ENCODE assay signal across 26 cellular contexts in genomic region chr15:68979036-68979435, GRCh38. TPM values are rescaled to one million over a fixed set of nuclear protein-coding genes. Genes with fewer than 3 reads are reported as not detected.
"Had no signal": no experiment of that assay in that cellular context is flagged by ENCODE, and none has a peak within 500 bp of the region (broad histone marks: within the 10 kb centered on the region; RNA-seq: fewer than 3 reads in every experiment).

No MANE protein-coding gene starts in this region.

- H3K4me1 ChIP-seq: neural progenitor cell, psoas muscle, right lobe of liver, sigmoid colon, tibial nerve, upper lobe of right lung, vagina had no signal

- H3K9ac ChIP-seq: neural progenitor cell, parathyroid adenoma had no signal

- H3K27ac ChIP-seq: neural progenitor cell, ovary, parathyroid adenoma, psoas muscle, right lobe of liver, sigmoid colon, stomach, thoracic aorta, thyroid gland, tibial nerve, upper lobe of right lung, vagina had no signal

- H2AFZ ChIP-seq: neural progenitor cell, parathyroid adenoma had no signal

- H3K27me3 ChIP-seq: neural progenitor cell, ovary, right lobe of liver, sigmoid colon, thyroid gland, tibial nerve, upper lobe of right lung, vagina had no signal

- H3K36me3 ChIP-seq: neural progenitor cell, ovary, right lobe of liver, sigmoid colon, stomach, thoracic aorta, thyroid gland, tibial nerve, upper lobe of right lung, vagina had no signal

- DNase-seq: naive thymus-derived CD8-positive, alpha-beta T cell; nephron progenitor cell; occipital lobe; ovary; posterior cingulate gyrus; psoas muscle; right cardiac atrium; right lobe of liver; sigmoid colon; small intestine; stimulated activated CD4-positive, alpha-beta T cell treated with anti-CD3 and anti-CD28 coated beads, Interleukin-15, amount 100 ng/mL, for 24 hours; stimulated activated CD4-positive, alpha-beta T cell treated with anti-CD3 and anti-CD28 coated beads, Interleukin-2, amount 100 ng/mL, for 24 hours; stimulated activated CD4-positive, alpha-beta T cell treated with anti-CD3 and anti-CD28 coated beads, Interleukin-2, amount 100 ng/mL, for 48 hours; stimulated activated CD4-positive, alpha-beta T cell treated with anti-CD3 and anti-CD28 coated beads, Interleukin-4, amount 100 ng/mL, for 24 hours; stimulated activated naive B cell treated with anti-CD40 and anti-IgM and Interleukin-4, amounts not matched to agents 10 μg/mL and 1 μg/mL and 100 μg/mL, for 72 hours; stimulated activated naive CD4-positive, alpha-beta T cell treated with Interleukin-2 at 50 U/mL for 16 hours; stomach; thyroid gland; upper lobe of right lung had no signal

- ATAC-seq: naive thymus-derived CD8-positive, alpha-beta T cell; natural killer cell treated with Interleukin-12 subunit alpha and Interleukin-12 subunit beta and Interleukin-15 and Interleukin-18, amount 100 ng/mL, for 72 hours; psoas muscle; right cardiac atrium; right lobe of liver; stimulated activated effector memory CD8-positive, alpha-beta T cell treated with anti-CD3 and anti-CD28 coated beads, Interleukin-12 subunit alpha, Interleukin-12 subunit beta, amount 100 ng/mL, for 72 hours; stimulated activated naive B cell treated with anti-CD40 and anti-IgM and Interleukin-4, amounts not matched to agents 10 μg/mL and 1 μg/mL and 100 μg/mL, for 72 hours; upper lobe of right lung had no signal

- H3K9me3 ChIP-seq: ovary, psoas muscle, right lobe of liver, thoracic aorta, thyroid gland, upper lobe of right lung, vagina had no signal

- H3K4me3 ChIP-seq: neural progenitor cell, ovary, psoas muscle, right lobe of liver, sigmoid colon, stomach, thoracic aorta, thyroid gland, tibial nerve, upper lobe of right lung, vagina had no signal

- H3K79me2 ChIP-seq: parathyroid adenoma had no signal

- H3K4me2 ChIP-seq: neural progenitor cell had no signal

RNA-seq across cellular contexts. Expression of gene NOX5, which starts 35.5 kb away (rescaled TPM):
- polyA plus RNA-seq: naive thymus-derived CD8-positive, alpha-beta T cell had no signal
